14 cellular contexts compared by ENCODE assay signal in genomic region chr13:40975441-40975840, GRCh38. TPM values are rescaled to one million over a fixed set of nuclear protein-coding genes. Genes with fewer than 3 reads are reported as not detected.
DNase-seq lines count a peak whose midpoint lies in the region; ATAC-seq and TF ChIP-seq lines count a peak whose summit lies in the region.
"Had no signal": no experiment of that assay in that cellular context is flagged by ENCODE, and none has a peak within 500 bp of the region (broad histone marks: within the 10 kb centered on the region; RNA-seq: fewer than 3 reads in every experiment).

No MANE protein-coding gene starts in this region.

- no peaks in the 10 kb centered on the region for H3K9me3 Mint-ChIP-seq in naive thymus-derived CD8-positive, alpha-beta T cell

- no peaks in the 10 kb centered on the region for H3K27me3 ChIP-seq in WERI-Rb-1 (ENCODE audit: insufficient read depth, low read depth, severe bottlenecking)

- H3K27ac Mint-ChIP-seq in T-helper 17 cell, result peak overlapping the region; percentile 98
- peak overlapping the region in 8 of 10 donors; percentile 60 to 96 (median 88) for H3K27ac Mint-ChIP-seq in naive thymus-derived CD8-positive, alpha-beta T cell

- DNase-seq in DMS53 (lab: John Stamatoyannopoulos, UW), result peak; percentile 13
- DNase-seq in DMS53 treated with DMSO at 0.1 percent for 48 hours (lab: John Stamatoyannopoulos, UW; ENCODE audit: unreplicated experiment), result no peak
- DNase-seq in GM12865 (ENCODE audit: low read depth), result no peak
- no peak for DNase-seq in T-helper 17 cell
- no peak for DNase-seq in naive thymus-derived CD8-positive, alpha-beta T cell
- no peak for DNase-seq in iPS-NIHi7 (ENCODE audit: extremely low spot score)
- DNase-seq in EL, result no peak
- DNase-seq in WERI-Rb-1, result no peak
- DNase-seq: 8988T; activated CD8-positive, alpha-beta memory T cell treated with anti-CD3 and anti-CD28 coated beads for 24 hours; amygdala; NCI-H187; substantia nigra had no signal

- no peaks in the 10 kb centered on the region for H3K9me3 ChIP-seq in T-helper 17 cell (ENCODE audit: control insufficient read depth, low read length, poor library complexity, severe bottlenecking)
- no peaks in the 10 kb centered on the region for H3K9me3 ChIP-seq in WERI-Rb-1 (ENCODE audit: severe bottlenecking)

- no peaks in the 10 kb centered on the region for H3K36me3 ChIP-seq in WERI-Rb-1

- H3K4me3 ChIP-seq in GM12865 (ENCODE audit: low read depth, low read length) (peak overlapping the region; percentile 7; the same call in 1 of the 2 replicates), WERI-Rb-1 (ENCODE audit: low read depth, low read length) (no peak overlapping the region)
- H3K4me3 ChIP-seq: coronary artery had no signal

- peak overlapping the region; percentile 19 for H3K4me3 Mint-ChIP-seq in T-helper 17 cell
- peak overlapping the region in 9 of 10 donors; percentile 19 to 99 (median 71) for H3K4me3 Mint-ChIP-seq in naive thymus-derived CD8-positive, alpha-beta T cell

- peaks cover 62% of the 10 kb centered on the region for H3K4me1 Mint-ChIP-seq in T-helper 17 cell
- H3K4me1 Mint-ChIP-seq in naive thymus-derived CD8-positive, alpha-beta T cell, result peaks cover 31 to 97% (median 87%) of the 10 kb centered on the region in 4 donors

- TF ChIP-seq CTCF in GM12865 (IDR thresholded peaks at IDR 0.05; ENCODE audit: insufficient read depth, low read depth, low read length, missing control alignments) (no peak), WERI-Rb-1 (IDR thresholded peaks at IDR 0.05; ENCODE audit: low read depth, low read length) (no peak)

- ATAC-seq in T-helper 17 cell, result no peak
- no peak for ATAC-seq in naive thymus-derived CD8-positive, alpha-beta T cell

- H3K36me3 Mint-ChIP-seq in T-helper 17 cell (ENCODE audit: low read depth), result peaks cover 4% of the 10 kb centered on the region
- H3K36me3 Mint-ChIP-seq in naive thymus-derived CD8-positive, alpha-beta T cell, result peaks cover 0 to 47% (median 9%) of the 10 kb centered on the region in 3 donors

- H3K27ac ChIP-seq in WERI-Rb-1, result no peak overlapping the region
- H3K27ac ChIP-seq: coronary artery had no signal

- POLR2A ChIA-PET in naive thymus-derived CD8-positive, alpha-beta T cell (lab: Charles Lee), result interaction anchor here (2.2 kb wide), 1 partner anchor 85 kb away, joined by 11 read pairs; the partner anchor contains the start of gene WBP4

- no peaks in the 10 kb centered on the region for H3K27me3 Mint-ChIP-seq in T-helper 17 cell
- no peaks in the 10 kb centered on the region for H3K27me3 Mint-ChIP-seq in naive thymus-derived CD8-positive, alpha-beta T cell

RNA-seq across cellular contexts. Expression of gene ELF1, which starts 43.7 kb away (rescaled TPM):
- 100 to 1,000 TPM; 197 to 232 TPM for total RNA-seq in T-helper 17 cell
- total RNA-seq in naive thymus-derived CD8-positive, alpha-beta T cell, result 100 to 1,000 TPM; 184 to 200 TPM
- polyA plus RNA-seq in naive thymus-derived CD8-positive, alpha-beta T cell, result 100 to 1,000 TPM; 127 to 155 (median 130) TPM
